Comparison of ENCODE assay signal across 9 cellular contexts in genomic region chr10:44853148-44853734, GRCh38. TPM values are rescaled to one million over a fixed set of nuclear protein-coding genes. Genes with fewer than 3 reads are reported as not detected.
DNase-seq lines count a peak whose midpoint lies in the region; ATAC-seq and TF ChIP-seq lines count a peak whose summit lies in the region.
"Had no signal": no experiment of that assay in that cellular context is flagged by ENCODE, and none has a peak within 500 bp of the region (broad histone marks: within the 10 kb centered on the region; RNA-seq: fewer than 3 reads in every experiment).

No MANE protein-coding gene starts in this region.

- no peaks in the 10 kb centered on the region for H3K9me3 ChIP-seq in MG63
- no peaks in the 10 kb centered on the region for H3K9me3 ChIP-seq in effector memory CD4-positive, alpha-beta T cell (ENCODE audit: control insufficient read depth, low read length)

- peak; percentile 23 for DNase-seq in GM04504 (ENCODE audit: low read depth)
- peak; percentile 52 for DNase-seq in MG63
- no peak for DNase-seq in osteocyte (ENCODE audit: extremely low spot score, unreplicated experiment)
- no peak for DNase-seq in effector memory CD4-positive, alpha-beta T cell
- no peak for DNase-seq in activated CD8-positive, alpha-beta T cell treated with anti-CD3 and anti-CD28 coated beads for 36 hours
- DNase-seq: NCI-H2081 treated with DMSO at 0.1 percent for 48 hours had no signal

- no peaks in the 10 kb centered on the region for H3K4me1 ChIP-seq in effector memory CD4-positive, alpha-beta T cell (ENCODE audit: control insufficient read depth, insufficient read depth, low read length, poor library complexity, severe bottlenecking)

- POLR2A ChIA-PET in activated CD8-positive, alpha-beta T cell treated with anti-CD3 and anti-CD28 coated beads for 36 hours (lab: Charles Lee) = no interaction called here

- no peaks in the 10 kb centered on the region for H3K27me3 Mint-ChIP-seq in osteocyte (ENCODE audit: unreplicated experiment)
- H3K27me3 Mint-ChIP-seq in activated CD8-positive, alpha-beta T cell treated with anti-CD3 and anti-CD28 coated beads for 36 hours = no peaks in the 10 kb centered on the region

- H3K4me1 Mint-ChIP-seq in osteocyte (ENCODE audit: unreplicated experiment) = peaks cover 49% of the 10 kb centered on the region
- no peaks in the 10 kb centered on the region for H3K4me1 Mint-ChIP-seq in activated CD8-positive, alpha-beta T cell treated with anti-CD3 and anti-CD28 coated beads for 36 hours (ENCODE audit: low read depth)

- H3K27me3 ChIP-seq in MG63 = no peaks in the 10 kb centered on the region
- H3K27me3 ChIP-seq in effector memory CD4-positive, alpha-beta T cell (replicated peaks; ENCODE audit: control insufficient read depth, insufficient read depth, low read length, poor library complexity, severe bottlenecking) = no peaks in the 10 kb centered on the region

- peaks cover 4% of the 10 kb centered on the region for H3K36me3 Mint-ChIP-seq in osteocyte (ENCODE audit: unreplicated experiment)
- H3K36me3 Mint-ChIP-seq in activated CD8-positive, alpha-beta T cell treated with anti-CD3 and anti-CD28 coated beads for 36 hours (ENCODE audit: low read depth) = no peaks in the 10 kb centered on the region

- peak; percentile 64 for TF ChIP-seq CTCF in osteocyte (IDR thresholded peaks at IDR 0.05)
- no peak for TF ChIP-seq CTCF in activated CD8-positive, alpha-beta T cell treated with anti-CD3 and anti-CD28 coated beads for 36 hours (IDR thresholded peaks at IDR 0.05)

- no peaks in the 10 kb centered on the region for H3K9me3 Mint-ChIP-seq in osteocyte (ENCODE audit: unreplicated experiment)
- H3K9me3 Mint-ChIP-seq in activated CD8-positive, alpha-beta T cell treated with anti-CD3 and anti-CD28 coated beads for 36 hours = no peaks in the 10 kb centered on the region

- ATAC-seq in esophagus mucosa (peak; percentile 41), HG03139 (IDR thresholded peaks at IDR 0.05; ENCODE audit: unreplicated experiment) (no peak)
- no peak for ATAC-seq in activated CD8-positive, alpha-beta T cell treated with anti-CD3 and anti-CD28 coated beads for 36 hours

- no peak overlapping the region for H3K27ac ChIP-seq in effector memory CD4-positive, alpha-beta T cell (ENCODE audit: insufficient read depth, low read length, poor library complexity, severe bottlenecking)

- no peak overlapping the region for H3K4me3 ChIP-seq in MG63
- no peak overlapping the region for H3K4me3 ChIP-seq in effector memory CD4-positive, alpha-beta T cell (ENCODE audit: insufficient read depth, low read depth, low read length, poor library complexity, severe bottlenecking)

- intact Hi-C loops in activated CD8-positive, alpha-beta T cell treated with anti-CD3 and anti-CD28 coated beads for 36 hours (cut with micrococcal nuclease) = no loop called here

- CTCF ChIA-PET in activated CD8-positive, alpha-beta T cell treated with anti-CD3 and anti-CD28 coated beads for 36 hours (lab: Charles Lee) = interaction anchor here (0.7 to 1.5 kb wide), 3 partner anchors 8 to 11 kb away, joined by 3 read pairs; no protein-coding TSS in a partner anchor

- no peaks in the 10 kb centered on the region for H3K36me3 ChIP-seq in MG63
- no peaks in the 10 kb centered on the region for H3K36me3 ChIP-seq in effector memory CD4-positive, alpha-beta T cell (ENCODE audit: control insufficient read depth, insufficient read depth, low read length)

- H3K27ac Mint-ChIP-seq in osteocyte (ENCODE audit: unreplicated experiment) = no peak overlapping the region
- H3K27ac Mint-ChIP-seq in activated CD8-positive, alpha-beta T cell treated with anti-CD3 and anti-CD28 coated beads for 36 hours = no peak overlapping the region

- no peak overlapping the region for H3K4me3 Mint-ChIP-seq in osteocyte (ENCODE audit: unreplicated experiment)
- H3K4me3 Mint-ChIP-seq in activated CD8-positive, alpha-beta T cell treated with anti-CD3 and anti-CD28 coated beads for 36 hours = no peak overlapping the region

RNA-seq across cellular contexts. Expression of gene TMEM72, which starts 57.9 kb away (rescaled TPM):
- not detected in 2 replicates for total RNA-seq in MG63 (2014; rRNA removed; shearing (Covaris generic); ENCODE audit: low replicate concordance)
- total RNA-seq in esophagus mucosa (not detected), osteocyte (not detected in 2 replicates)
- total RNA-seq in activated CD8-positive, alpha-beta T cell treated with anti-CD3 and anti-CD28 coated beads for 36 hours = not detected
- total RNA-seq: subcutaneous adipose tissue had no signal

Comparison
In these comparisons a context has a peak if more than half of its experiments do, and no peak if none do; other contexts are left out.
1. DNase-seq: peak in GM04504 (single experiment) and MG63 (single experiment); none in osteocyte (single experiment), effector memory CD4-positive, alpha-beta T cell (0 of 3) and activated CD8-positive, alpha-beta T cell treated with anti-CD3 and anti-CD28 coated beads for 36 hours (single experiment).